1 cellular context compared by ENCODE assay signal in the genomic region with DNA sequence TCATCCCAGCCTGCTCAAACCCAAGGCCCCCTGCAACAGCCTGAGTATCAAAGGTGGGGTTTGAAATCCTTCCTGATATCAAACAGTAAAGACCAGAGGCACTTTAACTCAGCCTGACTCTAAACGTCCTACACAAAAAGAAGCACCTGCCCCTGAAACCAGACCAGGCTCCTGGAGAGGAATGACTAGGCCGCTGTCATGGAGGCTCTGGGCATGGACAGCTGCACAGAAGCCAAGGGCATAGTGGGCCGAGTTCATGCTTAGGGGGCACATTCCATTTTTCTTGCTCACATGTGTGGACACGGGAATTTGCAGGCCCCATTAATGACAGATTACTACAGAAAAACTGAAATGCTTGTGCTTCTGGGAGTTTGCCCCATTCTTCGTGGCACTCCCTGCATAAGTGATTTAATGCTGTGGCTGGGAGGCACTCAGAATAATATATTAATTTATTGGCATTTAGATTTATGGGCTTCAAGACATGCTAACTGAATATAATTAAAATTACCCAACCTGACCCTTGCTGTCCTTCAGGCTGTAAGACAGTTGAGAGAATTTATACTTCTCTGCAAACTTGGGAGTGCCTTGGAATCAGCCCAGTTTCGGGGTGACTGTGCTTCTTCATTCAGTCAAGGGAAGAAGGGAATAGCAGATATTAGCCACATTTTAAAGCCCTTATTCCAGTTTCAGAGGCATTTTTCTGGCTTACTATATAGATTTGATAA.
TF ChIP-seq lines count a peak whose summit lies in the region.

No MANE protein-coding gene starts in this region.

TF ChIP-seq in WTC11, 78 proteins besides CTCF, POLR2A, EP300 and RAD21 (continued from another document):
- TF ChIP-seq, protein P1, sequence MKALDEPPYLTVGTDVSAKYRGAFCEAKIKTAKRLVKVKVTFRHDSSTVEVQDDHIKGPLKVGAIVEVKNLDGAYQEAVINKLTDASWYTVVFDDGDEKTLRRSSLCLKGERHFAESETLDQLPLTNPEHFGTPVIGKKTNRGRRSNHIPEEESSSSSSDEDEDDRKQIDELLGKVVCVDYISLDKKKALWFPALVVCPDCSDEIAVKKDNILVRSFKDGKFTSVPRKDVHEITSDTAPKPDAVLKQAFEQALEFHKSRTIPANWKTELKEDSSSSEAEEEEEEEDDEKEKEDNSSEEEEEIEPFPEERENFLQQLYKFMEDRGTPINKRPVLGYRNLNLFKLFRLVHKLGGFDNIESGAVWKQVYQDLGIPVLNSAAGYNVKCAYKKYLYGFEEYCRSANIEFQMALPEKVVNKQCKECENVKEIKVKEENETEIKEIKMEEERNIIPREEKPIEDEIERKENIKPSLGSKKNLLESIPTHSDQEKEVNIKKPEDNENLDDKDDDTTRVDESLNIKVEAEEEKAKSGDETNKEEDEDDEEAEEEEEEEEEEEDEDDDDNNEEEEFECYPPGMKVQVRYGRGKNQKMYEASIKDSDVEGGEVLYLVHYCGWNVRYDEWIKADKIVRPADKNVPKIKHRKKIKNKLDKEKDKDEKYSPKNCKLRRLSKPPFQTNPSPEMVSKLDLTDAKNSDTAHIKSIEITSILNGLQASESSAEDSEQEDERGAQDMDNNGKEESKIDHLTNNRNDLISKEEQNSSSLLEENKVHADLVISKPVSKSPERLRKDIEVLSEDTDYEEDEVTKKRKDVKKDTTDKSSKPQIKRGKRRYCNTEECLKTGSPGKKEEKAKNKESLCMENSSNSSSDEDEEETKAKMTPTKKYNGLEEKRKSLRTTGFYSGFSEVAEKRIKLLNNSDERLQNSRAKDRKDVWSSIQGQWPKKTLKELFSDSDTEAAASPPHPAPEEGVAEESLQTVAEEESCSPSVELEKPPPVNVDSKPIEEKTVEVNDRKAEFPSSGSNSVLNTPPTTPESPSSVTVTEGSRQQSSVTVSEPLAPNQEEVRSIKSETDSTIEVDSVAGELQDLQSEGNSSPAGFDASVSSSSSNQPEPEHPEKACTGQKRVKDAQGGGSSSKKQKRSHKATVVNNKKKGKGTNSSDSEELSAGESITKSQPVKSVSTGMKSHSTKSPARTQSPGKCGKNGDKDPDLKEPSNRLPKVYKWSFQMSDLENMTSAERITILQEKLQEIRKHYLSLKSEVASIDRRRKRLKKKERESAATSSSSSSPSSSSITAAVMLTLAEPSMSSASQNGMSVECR (CRISPR knock-in tag; IDR thresholded peaks at IDR 0.05; ENCODE audit: borderline replicate concordance): no peak
- TF ChIP-seq ZNF317 (CRISPR knock-in tag; IDR thresholded peaks at IDR 0.05; ENCODE audit: borderline replicate concordance, low read depth) (no peak), GRHL2 (CRISPR knock-in tag; IDR thresholded peaks at IDR 0.05; ENCODE audit: insufficient replicate concordance, severe bottlenecking) (no peak), SP1 (CRISPR knock-in tag; conservative IDR thresholded peaks at IDR 0.05) (no peak), KAT7 (CRISPR knock-in tag; IDR thresholded peaks at IDR 0.05; ENCODE audit: borderline replicate concordance) (no peak)
TF ChIP-seq in WTC11: peak in this region for 0.
